Comparison of ENCODE assay signal across 17 cellular contexts in the genomic region with DNA sequence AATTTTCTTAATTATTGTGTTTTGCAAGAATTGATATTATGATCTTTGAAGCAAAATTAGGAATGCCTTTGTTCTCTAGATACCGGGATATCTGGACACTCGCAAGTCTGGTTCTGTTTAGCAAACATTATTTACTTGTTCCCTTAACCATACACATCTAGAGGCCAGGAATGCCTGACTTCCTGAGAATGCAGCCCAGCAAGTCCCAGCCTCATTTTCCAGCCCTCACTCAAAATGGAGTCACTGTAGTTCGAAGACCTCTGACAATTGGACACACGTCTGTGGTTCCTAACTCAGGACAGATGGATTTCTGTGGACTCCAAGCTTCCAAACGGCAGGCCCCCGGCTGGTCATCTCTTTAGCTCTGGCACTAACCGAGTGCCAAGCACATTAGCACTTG.
A peak's percentile ranks its signal among the peaks of the same experiment; 100 is the strongest.
DNase-seq lines count a peak whose midpoint lies in the region; ATAC-seq, FAIRE-seq and TF ChIP-seq lines count a peak whose summit lies in the region.
"Had no signal": no experiment of that assay in that cellular context is flagged by ENCODE, and none has a peak within 500 bp of the region (broad histone marks: within the 10 kb centered on the region; RNA-seq: fewer than 3 reads in every experiment).

No MANE protein-coding gene starts in this region.

- no peak overlapping the region for H3K23ac ChIP-seq in H1 (ENCODE audit: insufficient read length)

- no peak overlapping the region for H2BK5ac ChIP-seq in H1 (ENCODE audit: low read depth, low read length)

- no peak for TF ChIP-seq CTCF in H1 (IDR thresholded peaks at IDR 0.05; ENCODE audit: control extremely low read depth in 1 of 3, insufficient read depth in 1 of 3, low read depth in 1 of 3, low read length in 3 of 3)
- TF ChIP-seq CTCF in mesothelial cell of epicardium (IDR thresholded peaks at IDR 0.05; ENCODE audit: unreplicated experiment), result no peak
- TF ChIP-seq CTCF in type B pancreatic cell (conservative IDR thresholded peaks at IDR 0.05), result no peak
- no peak for TF ChIP-seq CTCF in prostate gland (IDR thresholded peaks at IDR 0.05)

- no peak for ATAC-seq in HG03196 (IDR thresholded peaks at IDR 0.05; ENCODE audit: unreplicated experiment)
- ATAC-seq: HepG2 had no signal

- no peaks in the 10 kb centered on the region for H4K20me1 ChIP-seq in H1 (replicated peaks in 1 of 2; ENCODE audit: control insufficient read depth in 1 of 2, insufficient read depth in 2 of 2, low read length in 2 of 2)

- H3K4me1 Mint-ChIP-seq in mesothelial cell of epicardium, result peaks cover 9% of the 10 kb centered on the region
- H3K4me1 Mint-ChIP-seq in type B pancreatic cell (ENCODE audit: unreplicated experiment), result peaks cover 3% of the 10 kb centered on the region
- H3K4me1 Mint-ChIP-seq: B cell had no signal

- no peaks in the 10 kb centered on the region for H3K79me1 ChIP-seq in H1 (ENCODE audit: low read depth, low read length)

- H3K27ac ChIP-seq in H1 (ENCODE audit: low read depth, low read length) (no peak overlapping the region), prostate gland (no peak overlapping the region)

- H3K27ac Mint-ChIP-seq in mesothelial cell of epicardium (peak overlapping the region; percentile 17), type B pancreatic cell (peak overlapping the region; percentile 63)
- H3K27ac Mint-ChIP-seq: B cell; CD4-positive, alpha-beta T cell had no signal

- no peaks in the 10 kb centered on the region for H3K79me2 ChIP-seq in H1 (ENCODE audit: control insufficient read depth in 1 of 2, insufficient read depth in 2 of 2, low read length in 2 of 2)

- no peak for TF ChIP-seq POLR2A in H1 (IDR thresholded peaks at IDR 0.05; ENCODE audit: control extremely low read depth in 1 of 2, low read depth in 2 of 2, low read length in 2 of 2)
- TF ChIP-seq POLR2A in prostate gland (IDR thresholded peaks at IDR 0.05), result no peak

- no peak overlapping the region for H2BK15ac ChIP-seq in H1 (ENCODE audit: low read length)

- DNase-seq in ELF-1 (ENCODE audit: low read depth, low spot score), result peak; percentile 64
- DNase-seq in H1 (ENCODE audit: low read depth in 1 of 2, low spot score in 2 of 2), result no peak
- no peak for DNase-seq in mesothelial cell of epicardium (ENCODE audit: low spot score in 2 of 2, unreplicated experiment in 2 of 2)
- DNase-seq in type B pancreatic cell (ENCODE audit: extremely low spot score, unreplicated experiment), result no peak
- no peak for DNase-seq in prostate gland (ENCODE audit: low spot score)
- DNase-seq in UCSD-AML1 (lab: John Stamatoyannopoulos, UW; ENCODE audit: unreplicated experiment), result no peak
- DNase-seq: C1 segment of cervical spinal cord; CD4-positive, alpha-beta T cell; DMS79; GDM1; GOT3 had no signal

- no peak for TF ChIP-seq EP300 in H1 (IDR thresholded peaks at IDR 0.05; ENCODE audit: borderline replicate concordance in 1 of 2, low read depth in 2 of 2, low read length in 2 of 2)

- no peak overlapping the region for H4K8ac ChIP-seq in H1 (ENCODE audit: extremely low read depth, insufficient read depth, low read length)

- no peak overlapping the region for H2BK20ac ChIP-seq in H1 (ENCODE audit: low read length)

- peaks cover 0 to 3% (median 0%) of the 10 kb centered on the region in 4 experiments; a peak in 1 of 7 replicates for H3K4me1 ChIP-seq in H1 (replicated peaks in 1 of 4; ENCODE audit: control insufficient read depth in 3 of 4, insufficient read depth in 4 of 4, low read length in 3 of 4)
- no peaks in the 10 kb centered on the region for H3K4me1 ChIP-seq in prostate gland (replicated peaks)
- H3K4me1 ChIP-seq: HAP-1 had no signal

- H3K4ac ChIP-seq in H1 (replicated peaks; ENCODE audit: insufficient read length, low read depth, low read length), result no peak overlapping the region

- no peak overlapping the region for H2AK5ac ChIP-seq in H1 (ENCODE audit: low read depth, low read length)

- no peak overlapping the region for H3K56ac ChIP-seq in H1 (replicated peaks; ENCODE audit: insufficient read length, low read depth, low read length)

- H3K4me3 Mint-ChIP-seq in mesothelial cell of epicardium (no peak overlapping the region), type B pancreatic cell (peak overlapping the region; percentile 52)
- H3K4me3 Mint-ChIP-seq: B cell; CD4-positive, alpha-beta T cell had no signal

- FAIRE-seq in H1 (lab: Jason Lieb, UNC), result no peak
- FAIRE-seq: GM12892, HepG2, HTR-8/SVneo had no signal

- WGBS in H1 (ENCODE audit: extremely low coverage in 1 of 2, insufficient coverage in 1 of 2, insufficient read length in 1 of 2, insufficient replicate concordance in 2 of 2, low coverage in 1 of 2, low lambda C conversion rate in 2 of 2, missing lambda C conversion rate in 1 of 2), 2 experiments, result 92% methylated on average over 7 of the region's 7 CpGs; no CpG with 5 or more reads in 1 of the 2 experiments
- 54% methylated on average over 7 of the region's 7 CpGs for WGBS in prostate gland

- no peak overlapping the region for H3K9ac ChIP-seq in H1 (replicated peaks in 1 of 4; ENCODE audit: extremely low read depth in 1 of 4, low read depth in 3 of 4, low read length in 3 of 4)

- H3K36me3 ChIP-seq in H1 (ENCODE audit: control insufficient read depth in 2 of 4, insufficient read depth in 4 of 4, low read length in 3 of 4) (no peaks in the 10 kb centered on the region), prostate gland (no peaks in the 10 kb centered on the region)
- H3K36me3 ChIP-seq: HAP-1 had no signal

- H4K5ac ChIP-seq in H1 (ENCODE audit: insufficient read length, low read depth, low read length), result no peak overlapping the region

- H3K27me3 Mint-ChIP-seq in mesothelial cell of epicardium (ENCODE audit: low read depth) (no peaks in the 10 kb centered on the region), type B pancreatic cell (no peaks in the 10 kb centered on the region)
- H3K27me3 Mint-ChIP-seq: B cell; CD4-positive, alpha-beta T cell had no signal

- no peak for TF ChIP-seq RAD21 in H1 (IDR thresholded peaks at IDR 0.05 in 1 of 2, conservative IDR thresholded peaks at IDR 0.05 in 1 of 2; ENCODE audit: low read depth in 2 of 2, low read length in 2 of 2)

- no peak overlapping the region for H4K91ac ChIP-seq in H1 (replicated peaks; ENCODE audit: insufficient read length, low read length)

- no peaks in the 10 kb centered on the region for H3K36me3 Mint-ChIP-seq in mesothelial cell of epicardium
- H3K36me3 Mint-ChIP-seq in type B pancreatic cell, result no peaks in the 10 kb centered on the region

- POLR2A ChIA-PET in H1 (lab: Charles Lee; ENCODE audit: partially characterized antibody), result no interaction called here

- intact Hi-C loops in prostate gland (cut with DNase I), result no loop called here

- no peak overlapping the region for H3K14ac ChIP-seq in H1 (ENCODE audit: insufficient read length)

- H3K23me2 ChIP-seq in H1 (ENCODE audit: low read depth, low read length), result no peaks in the 10 kb centered on the region

- CTCF ChIA-PET in H1 (lab: Charles Lee; ENCODE audit: partially characterized antibody), result no interaction called here

- no peak overlapping the region for H3K18ac ChIP-seq in H1 (ENCODE audit: extremely low read depth, low read length)

- no peak overlapping the region for H3K4me2 ChIP-seq in H1 (ENCODE audit: insufficient read depth in 1 of 2, low read depth in 2 of 2, low read length in 2 of 2)

- H3K9me3 ChIP-seq in H1 (ENCODE audit: insufficient read depth in 2 of 2, low read depth in 1 of 2, low read length in 1 of 2) (no peaks in the 10 kb centered on the region), prostate gland (no peaks in the 10 kb centered on the region)
- H3K9me3 ChIP-seq: HAP-1 had no signal

- H3K4me3 ChIP-seq in H1 (ENCODE audit: extremely low read depth in 1 of 4, insufficient read depth in 2 of 4, low read depth in 3 of 4, low read length in 4 of 4) (no peak overlapping the region), prostate gland (no peak overlapping the region)
- H3K4me3 ChIP-seq: HAP-1 had no signal

- H2AFZ ChIP-seq in H1 (ENCODE audit: low read length), result peak overlapping the region; percentile 9

- no peaks in the 10 kb centered on the region for H3K27me3 ChIP-seq in H1 (replicated peaks in 1 of 4; ENCODE audit: control insufficient read depth in 3 of 4, extremely low read depth in 1 of 4, insufficient read depth in 3 of 4, low read length in 3 of 4)
- H3K27me3 ChIP-seq in prostate gland (replicated peaks; ENCODE audit: insufficient read depth), result no peaks in the 10 kb centered on the region

- no peak overlapping the region for H2BK120ac ChIP-seq in H1 (replicated peaks; ENCODE audit: low read depth, low read length)

- H2BK12ac ChIP-seq in H1 (ENCODE audit: low read depth, low read length), result no peak overlapping the region

- H3K9me3 Mint-ChIP-seq in mesothelial cell of epicardium (peaks cover 3% of the 10 kb centered on the region), type B pancreatic cell (no peaks in the 10 kb centered on the region)

TF ChIP-seq in H1, 55 proteins besides CTCF, POLR2A, EP300 and RAD21:
- TF ChIP-seq KDM4A (IDR thresholded peaks at IDR 0.05; ENCODE audit: low read depth, low read length, severe bottlenecking), result no peak
- no peak for TF ChIP-seq CREB1 (IDR thresholded peaks at IDR 0.05)
- TF ChIP-seq YY1 (IDR thresholded peaks at IDR 0.05; ENCODE audit: low read depth, low read length), result no peak
- TF ChIP-seq CEBPB (IDR thresholded peaks at IDR 0.05; ENCODE audit: low read depth, low read length), result no peak
- TF ChIP-seq BACH1 (IDR thresholded peaks at IDR 0.05; ENCODE audit: low read length), result no peak
- no peak for TF ChIP-seq ASH2L (IDR thresholded peaks at IDR 0.05; ENCODE audit: low read length)
- TF ChIP-seq RFX5 (IDR thresholded peaks at IDR 0.05; ENCODE audit: borderline replicate concordance, low read depth, low read length), result no peak
- no peak for TF ChIP-seq HDAC2 (IDR thresholded peaks at IDR 0.05; ENCODE audit: borderline replicate concordance in 1 of 2, low read depth in 2 of 2, low read length in 2 of 2)
- no peak for TF ChIP-seq CBX8 (IDR thresholded peaks at IDR 0.05; ENCODE audit: borderline replicate concordance, low read depth, low read length)
- TF ChIP-seq NRF1 (IDR thresholded peaks at IDR 0.05; ENCODE audit: low read depth, low read length), result no peak
- no peak for TF ChIP-seq POU5F1 (IDR thresholded peaks at IDR 0.05; ENCODE audit: low read depth, low read length)
